Comparison of ENCODE assay signal across 10 cellular contexts in the genomic region with DNA sequence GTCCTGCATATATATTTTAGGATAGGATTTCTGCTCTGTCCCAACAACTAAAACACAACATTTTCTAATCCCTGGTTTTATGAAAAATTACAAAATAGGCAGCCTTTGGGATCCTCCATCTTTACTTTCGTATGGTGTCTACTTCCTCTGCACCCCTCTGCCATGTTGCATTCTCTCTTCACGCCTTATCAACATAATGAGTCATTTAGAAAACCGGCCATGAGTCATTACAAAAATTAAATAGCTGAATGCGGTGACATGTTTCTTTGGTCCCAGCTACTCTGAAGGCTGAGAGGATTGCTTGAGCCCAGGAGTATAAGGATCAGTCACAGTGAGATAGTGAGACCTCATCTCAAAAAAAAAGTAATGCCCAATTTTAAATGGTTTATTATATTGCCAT.
DNase-seq lines count a peak whose midpoint lies in the region; ATAC-seq and TF ChIP-seq lines count a peak whose summit lies in the region.
"Had no signal": no experiment of that assay in that cellular context is flagged by ENCODE, and none has a peak within 500 bp of the region (broad histone marks: within the 10 kb centered on the region; RNA-seq: fewer than 3 reads in every experiment).

No MANE protein-coding gene starts in this region.

- H3K9me3 Mint-ChIP-seq in HFFc6 = no peaks in the 10 kb centered on the region

- H3K27ac Mint-ChIP-seq in HFFc6 = peak overlapping the region; percentile 5; the same call in 1 of the 2 replicates

- 65 to 84% methylated on average over 4 of the region's 4 CpGs for WGBS in transverse colon (ENCODE audit: low coverage in 1 of 2), 2 donors

- TF ChIP-seq POLR2A in transverse colon (IDR thresholded peaks at IDR 0.05) = no peak

- in situ Hi-C loops in transverse colon (cut with MboI; ENCODE audit: low pct_ligation_motif_present in 1 of 4, low pct_unique_long_range_greater_than_20kb in 1 of 4, low sequenced_read_pairs in 3 of 4) = no loop called here

- H3K27ac ChIP-seq in transverse colon = no peak overlapping the region

- TF ChIP-seq EP300 in transverse colon (IDR thresholded peaks at IDR 0.05; ENCODE audit: low read depth) = no peak

- no peaks in the 10 kb centered on the region for H3K9me3 ChIP-seq in transverse colon

- intact Hi-C loops in transverse colon (cut with DNase I; ENCODE audit: low total_unique reads) = no loop called here
- intact Hi-C loops in left colon (cut with DNase I, micrococcal nuclease) = no loop called here

- TF ChIP-seq CTCF in HFFc6 (IDR thresholded peaks at IDR 0.05) = no peak
- TF ChIP-seq CTCF in transverse colon (IDR thresholded peaks at IDR 0.05) = no peak

- peak; percentile 5 for DNase-seq in HFFc6
- DNase-seq in M059J (ENCODE audit: low read depth) = peak; percentile 40
- DNase-seq in iris pigment epithelial cell (ENCODE audit: low read depth) = peak; percentile 32
- DNase-seq in AG20443 (ENCODE audit: low spot score) = no peak
- DNase-seq in transverse colon = no peak
- DNase-seq in left colon = no peak
- DNase-seq: activated CD4-positive, alpha-beta T cell treated with anti-CD3 and anti-CD28 coated beads, Interleukin-2, amount 50 U/mL, for 1 hour; effector CD4-positive, alpha-beta T cell had no signal

- H3K27me3 Mint-ChIP-seq in HFFc6 (ENCODE audit: insufficient read depth) = peaks cover 3% of the 10 kb centered on the region

- no peak overlapping the region for H3K4me3 ChIP-seq in transverse colon

- H3K4me3 Mint-ChIP-seq in HFFc6 = no peak overlapping the region

- peaks cover 3 to 21% (median 18%) of the 10 kb centered on the region in 4 donors for H3K4me1 ChIP-seq in transverse colon

- no peaks in the 10 kb centered on the region for H3K27me3 ChIP-seq in transverse colon

- no peaks in the 10 kb centered on the region for H3K36me3 ChIP-seq in transverse colon

- H3K4me1 Mint-ChIP-seq in HFFc6 (ENCODE audit: low read depth) = peaks cover 42% of the 10 kb centered on the region

- ATAC-seq in GM18867 (IDR thresholded peaks at IDR 0.05; ENCODE audit: unreplicated experiment) (peak; percentile 94), left colon (no peak), HG02970 (IDR thresholded peaks at IDR 0.05; ENCODE audit: low FRiP score, unreplicated experiment) (no peak)

- H3K36me3 Mint-ChIP-seq in HFFc6 (ENCODE audit: low read depth) = no peaks in the 10 kb centered on the region

Comparison
In these comparisons a context has a peak if more than half of its experiments do, and no peak if none do; other contexts are left out.
1. DNase-seq: peak in HFFc6 (single experiment), M059J (single experiment) and iris pigment epithelial cell (single experiment); none in AG20443 (single experiment), transverse colon (single experiment) and left colon (0 of 2).